ENCODE assay signal across 2 cellular contexts in genomic region chr1:161766102-161766981, GRCh38.
TF ChIP-seq lines count a peak whose summit lies in the region.

A gene with protein sequence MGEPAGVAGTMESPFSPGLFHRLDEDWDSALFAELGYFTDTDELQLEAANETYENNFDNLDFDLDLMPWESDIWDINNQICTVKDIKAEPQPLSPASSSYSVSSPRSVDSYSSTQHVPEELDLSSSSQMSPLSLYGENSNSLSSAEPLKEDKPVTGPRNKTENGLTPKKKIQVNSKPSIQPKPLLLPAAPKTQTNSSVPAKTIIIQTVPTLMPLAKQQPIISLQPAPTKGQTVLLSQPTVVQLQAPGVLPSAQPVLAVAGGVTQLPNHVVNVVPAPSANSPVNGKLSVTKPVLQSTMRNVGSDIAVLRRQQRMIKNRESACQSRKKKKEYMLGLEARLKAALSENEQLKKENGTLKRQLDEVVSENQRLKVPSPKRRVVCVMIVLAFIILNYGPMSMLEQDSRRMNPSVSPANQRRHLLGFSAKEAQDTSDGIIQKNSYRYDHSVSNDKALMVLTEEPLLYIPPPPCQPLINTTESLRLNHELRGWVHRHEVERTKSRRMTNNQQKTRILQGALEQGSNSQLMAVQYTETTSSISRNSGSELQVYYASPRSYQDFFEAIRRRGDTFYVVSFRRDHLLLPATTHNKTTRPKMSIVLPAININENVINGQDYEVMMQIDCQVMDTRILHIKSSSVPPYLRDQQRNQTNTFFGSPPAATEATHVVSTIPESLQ (plus strand): TSS chr1:161766320. CDS start chr1:161766361, 41 bp downstream.

TF ChIP-seq in HEK293, 187 proteins besides CTCF, POLR2A, EP300 and RAD21 (continued from another document and continues in another):
- peak; percentile 57 for TF ChIP-seq ZNF2 (tag by site-specific recombination; IDR thresholded peaks at IDR 0.05)
- TF ChIP-seq OVOL3 (tag by site-specific recombination; IDR thresholded peaks at IDR 0.05), result 0 out of 2 replicates have a peak, but pooled peaks have one; percentile 31
- TF ChIP-seq SP7 (tag by site-specific recombination; IDR thresholded peaks at IDR 0.05), result peak; percentile 59; the same call in 1 of the 2 replicates
- TF ChIP-seq MEIS1 (CRISPR knock-in tag; IDR thresholded peaks at IDR 0.05; ENCODE audit: borderline replicate concordance), result no peak
- TF ChIP-seq ZNF777 (tag by site-specific recombination; IDR thresholded peaks at IDR 0.05; ENCODE audit: borderline replicate concordance), result no peak; the same call in 1 of the 2 replicates
- TF ChIP-seq, protein P1, sequence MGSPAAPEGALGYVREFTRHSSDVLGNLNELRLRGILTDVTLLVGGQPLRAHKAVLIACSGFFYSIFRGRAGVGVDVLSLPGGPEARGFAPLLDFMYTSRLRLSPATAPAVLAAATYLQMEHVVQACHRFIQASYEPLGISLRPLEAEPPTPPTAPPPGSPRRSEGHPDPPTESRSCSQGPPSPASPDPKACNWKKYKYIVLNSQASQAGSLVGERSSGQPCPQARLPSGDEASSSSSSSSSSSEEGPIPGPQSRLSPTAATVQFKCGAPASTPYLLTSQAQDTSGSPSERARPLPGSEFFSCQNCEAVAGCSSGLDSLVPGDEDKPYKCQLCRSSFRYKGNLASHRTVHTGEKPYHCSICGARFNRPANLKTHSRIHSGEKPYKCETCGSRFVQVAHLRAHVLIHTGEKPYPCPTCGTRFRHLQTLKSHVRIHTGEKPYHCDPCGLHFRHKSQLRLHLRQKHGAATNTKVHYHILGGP (tag by site-specific recombination; IDR thresholded peaks at IDR 0.05), result no peak
- 0 out of 2 replicates have a peak, but pooled peaks have one; percentile 22 for TF ChIP-seq GFI1B (tag by site-specific recombination; IDR thresholded peaks at IDR 0.05)
- peak; percentile 81 for TF ChIP-seq ZFHX2 (tag by site-specific recombination; conservative IDR thresholded peaks at IDR 0.05)
- TF ChIP-seq PRDM1 (tag by site-specific recombination; IDR thresholded peaks at IDR 0.05), result peak; percentile 60; the same call in 1 of the 2 replicates
- no peak for TF ChIP-seq ZNF121 (tag by site-specific recombination; IDR thresholded peaks at IDR 0.05)
- no peak for TF ChIP-seq ZNF837 (tag by site-specific recombination; IDR thresholded peaks at IDR 0.05)
- TF ChIP-seq ZBTB17 (tag by site-specific recombination; IDR thresholded peaks at IDR 0.05), result peak; percentile 86
- peak; percentile 81 for TF ChIP-seq ZNF501 (tag by site-specific recombination; IDR thresholded peaks at IDR 0.05)
- no peak for TF ChIP-seq ZNF391 (tag by site-specific recombination; IDR thresholded peaks at IDR 0.05; ENCODE audit: borderline replicate concordance, low read depth)
- TF ChIP-seq ZNF768 (tag by site-specific recombination; IDR thresholded peaks at IDR 0.05), result no peak
- TF ChIP-seq ZNF776 (tag by site-specific recombination; IDR thresholded peaks at IDR 0.05; ENCODE audit: borderline replicate concordance), result no peak
- TF ChIP-seq ZNF302 (tag by site-specific recombination; IDR thresholded peaks at IDR 0.05; ENCODE audit: low read depth), result no peak
- TF ChIP-seq ZNF266 (tag by site-specific recombination; IDR thresholded peaks at IDR 0.05; ENCODE audit: low read depth), result no peak
- TF ChIP-seq ZNF530 (tag by site-specific recombination; IDR thresholded peaks at IDR 0.05; ENCODE audit: low read depth), result no peak
- TF ChIP-seq, protein P2, sequence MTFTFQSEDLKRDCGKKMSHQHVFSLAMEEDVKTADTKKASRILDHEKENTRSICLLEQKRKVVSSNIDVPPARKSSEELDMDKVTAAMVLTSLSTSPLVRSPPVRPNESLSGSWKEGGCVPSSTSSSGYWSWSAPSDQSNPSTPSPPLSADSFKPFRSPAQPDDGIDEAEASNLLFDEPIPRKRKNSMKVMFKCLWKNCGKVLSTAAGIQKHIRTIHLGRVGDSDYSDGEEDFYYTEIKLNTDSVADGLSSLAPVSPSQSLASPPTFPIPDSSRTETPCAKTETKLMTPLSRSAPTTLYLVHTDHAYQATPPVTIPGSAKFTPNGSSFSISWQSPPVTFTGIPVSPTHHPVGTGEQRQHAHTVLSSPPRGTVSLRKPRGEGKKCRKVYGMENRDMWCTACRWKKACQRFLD (tag by site-specific recombination; IDR thresholded peaks at IDR 0.05), result no peak
- TF ChIP-seq ZNF48 (tag by site-specific recombination; IDR thresholded peaks at IDR 0.05), result no peak
- no peak for TF ChIP-seq ZBTB1 (tag by site-specific recombination; IDR thresholded peaks at IDR 0.05)
- 0 out of 2 replicates have a peak, but pooled peaks have one; percentile 13 for TF ChIP-seq ZSCAN23 (tag by site-specific recombination; IDR thresholded peaks at IDR 0.05)
- no peak; the same call in 1 of the 2 replicates for TF ChIP-seq ZNF423 (tag by site-specific recombination; IDR thresholded peaks at IDR 0.05)
- no peak for TF ChIP-seq ZSCAN16 (tag by site-specific recombination; IDR thresholded peaks at IDR 0.05)
- no peak for TF ChIP-seq ZNF148 (tag by site-specific recombination; IDR thresholded peaks at IDR 0.05; ENCODE audit: borderline replicate concordance)
- no peak for TF ChIP-seq BCL11A (tag by site-specific recombination; IDR thresholded peaks at IDR 0.05; ENCODE audit: low read depth)
- peak; percentile 54; the same call in 1 of the 2 replicates for TF ChIP-seq ZNF394 (tag by site-specific recombination; IDR thresholded peaks at IDR 0.05; ENCODE audit: borderline replicate concordance)

TF ChIP-seq in SK-N-SH, 30 proteins besides CTCF, POLR2A, EP300 and RAD21 (continued from another document):
- TF ChIP-seq PBX3 (IDR thresholded peaks at IDR 0.05) (peak; percentile 63; the same call in 1 of the 2 replicates), CHD2 (IDR thresholded peaks at IDR 0.05; ENCODE audit: low read length, partially characterized antibody) (peak; percentile 85), USF1 (IDR thresholded peaks at IDR 0.05; ENCODE audit: borderline replicate concordance, low read depth) (no peak), YY1 (IDR thresholded peaks at IDR 0.05; ENCODE audit: low read depth) (peak; percentile 72), SMC3 (IDR thresholded peaks at IDR 0.05; ENCODE audit: low read depth, low read length) (no peak), POLR2AphosphoS5 (IDR thresholded peaks at IDR 0.05; ENCODE audit: low read depth, low read length) (peak; percentile 83; the same call in 1 of the 2 replicates), TCF12 (IDR thresholded peaks at IDR 0.05) (peak; percentile 42; the same call in 1 of the 2 replicates), RCOR1 (IDR thresholded peaks at IDR 0.05; ENCODE audit: low read length) (peak; percentile 71), ELF1 (IDR thresholded peaks at IDR 0.05) (peak; percentile 94), TAF1 (IDR thresholded peaks at IDR 0.05; ENCODE audit: borderline replicate concordance, low read depth, low read length) (peak; percentile 85; the same call in 1 of the 2 replicates), NRF1 (IDR thresholded peaks at IDR 0.05; ENCODE audit: low read depth, low read length) (no peak), FOXJ3 (CRISPR knock-in tag; IDR thresholded peaks at IDR 0.05) (no peak), MXI1 (IDR thresholded peaks at IDR 0.05; ENCODE audit: low read depth, low read length) (peak; percentile 90), GABPA (IDR thresholded peaks at IDR 0.05; ENCODE audit: low read depth) (peak; percentile 63), MAX (IDR thresholded peaks at IDR 0.05; ENCODE audit: low read depth) (peak; percentile 95)
- TF ChIP-seq, protein P3, sequence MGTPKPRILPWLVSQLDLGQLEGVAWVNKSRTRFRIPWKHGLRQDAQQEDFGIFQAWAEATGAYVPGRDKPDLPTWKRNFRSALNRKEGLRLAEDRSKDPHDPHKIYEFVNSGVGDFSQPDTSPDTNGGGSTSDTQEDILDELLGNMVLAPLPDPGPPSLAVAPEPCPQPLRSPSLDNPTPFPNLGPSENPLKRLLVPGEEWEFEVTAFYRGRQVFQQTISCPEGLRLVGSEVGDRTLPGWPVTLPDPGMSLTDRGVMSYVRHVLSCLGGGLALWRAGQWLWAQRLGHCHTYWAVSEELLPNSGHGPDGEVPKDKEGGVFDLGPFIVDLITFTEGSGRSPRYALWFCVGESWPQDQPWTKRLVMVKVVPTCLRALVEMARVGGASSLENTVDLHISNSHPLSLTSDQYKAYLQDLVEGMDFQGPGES (IDR thresholded peaks at IDR 0.05; ENCODE audit: low read depth, low read length), result no peak
TF ChIP-seq in SK-N-SH: peak in this region for 16.
